In the genomic region with DNA sequence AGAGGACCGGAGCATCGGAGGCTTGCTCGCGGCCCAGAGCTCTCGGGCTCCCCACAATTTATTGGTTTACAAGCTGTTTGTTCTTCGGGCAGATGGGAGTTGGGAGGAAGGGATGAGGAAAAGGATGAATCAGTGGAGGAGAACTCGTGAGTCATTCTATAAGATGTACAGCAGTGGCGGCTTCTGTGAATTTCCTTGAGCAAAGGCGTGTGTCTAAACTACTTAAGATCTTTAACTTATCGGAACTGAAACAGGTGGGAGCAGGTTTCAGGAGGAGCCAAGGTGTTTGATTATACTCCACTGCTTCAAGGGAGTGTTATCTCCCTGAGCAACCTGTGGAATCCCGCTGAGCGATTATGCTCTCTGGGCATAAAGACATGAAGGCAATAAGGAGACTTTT, we compare ENCODE assay signal across 15 cellular contexts. TPM values are rescaled to one million over a fixed set of nuclear protein-coding genes. Genes with fewer than 3 reads are reported as not detected.
DNase-seq lines count a peak whose midpoint lies in the region; ATAC-seq, FAIRE-seq and TF ChIP-seq lines count a peak whose summit lies in the region.
"Had no signal": no experiment of that assay in that cellular context is flagged by ENCODE, and none has a peak within 500 bp of the region (broad histone marks: within the 10 kb centered on the region; RNA-seq: fewer than 3 reads in every experiment).

No MANE protein-coding gene starts in this region.

- POLR2A ChIA-PET in CD4-positive, alpha-beta memory T cell (lab: Charles Lee; ENCODE audit: partially characterized antibody): no interaction called here

- CTCF ChIA-PET in CD4-positive, alpha-beta memory T cell (lab: Charles Lee; ENCODE audit: partially characterized antibody): no interaction called here

- intact Hi-C loops in CD4-positive, alpha-beta memory T cell (cut with micrococcal nuclease): no loop called here

- no peak overlapping the region for H3K27ac Mint-ChIP-seq in CD4-positive, alpha-beta memory T cell
- H3K27ac Mint-ChIP-seq: activated naive CD4-positive, alpha-beta T cell treated with anti-CD3 and anti-CD28 coated beads, Interleukin-2, amount 50 U/mL, for 72 hours; B cell; memory B cell; T-helper 17 cell had no signal

- FAIRE-seq in H54 (lab: Jason Lieb, UNC): peak; percentile 95
- no peak for FAIRE-seq in RCC 7860 (lab: Jason Lieb, UNC)

- no peak for TF ChIP-seq CTCF in choroid plexus epithelial cell (conservative IDR thresholded peaks at IDR 0.05; ENCODE audit: low read depth, low read length)
- no peak for TF ChIP-seq CTCF in osteoblast (IDR thresholded peaks at IDR 0.05; ENCODE audit: extremely low read depth, low read depth, low read length)

- TF ChIP-seq POLR2A in H54 (IDR thresholded peaks at IDR 0.05; ENCODE audit: low read depth, low read length): no peak

- peaks cover 3% of the 10 kb centered on the region for H3K4me1 ChIP-seq in osteoblast (ENCODE audit: insufficient read depth, low read length)
- H3K4me1 ChIP-seq in CD4-positive, alpha-beta memory T cell (ENCODE audit: insufficient read depth, low read length): no peaks in the 10 kb centered on the region
- H3K4me1 ChIP-seq: Peyer's patch had no signal

- peak overlapping the region; percentile 40 for H3K4me2 ChIP-seq in osteoblast (ENCODE audit: insufficient read depth, low read length)

- H3K36me3 ChIP-seq in osteoblast (ENCODE audit: insufficient read depth, low read length): no peaks in the 10 kb centered on the region
- no peaks in the 10 kb centered on the region for H3K36me3 ChIP-seq in CD4-positive, alpha-beta memory T cell (ENCODE audit: insufficient read depth, low read length)
- H3K36me3 ChIP-seq: Peyer's patch had no signal

- no peaks in the 10 kb centered on the region for H3K79me2 ChIP-seq in osteoblast (ENCODE audit: insufficient read depth, low read length)

- H3K27ac ChIP-seq in osteoblast (ENCODE audit: low read depth, low read length): no peak overlapping the region
- no peak overlapping the region for H3K27ac ChIP-seq in CD4-positive, alpha-beta memory T cell (ENCODE audit: low read depth, low read length)
- H3K27ac ChIP-seq: Peyer's patch had no signal

- no peak overlapping the region for H3K4me3 ChIP-seq in choroid plexus epithelial cell (ENCODE audit: low read depth, low read length)
- H3K4me3 ChIP-seq in osteoblast (ENCODE audit: insufficient read depth, low read length): no peak overlapping the region
- H3K4me3 ChIP-seq in CD4-positive, alpha-beta memory T cell (ENCODE audit: low read length in 2 of 2): no peak overlapping the region
- H3K4me3 ChIP-seq: Peyer's patch had no signal

- no peaks in the 10 kb centered on the region for H3K9me3 ChIP-seq in osteoblast (ENCODE audit: low read depth, low read length)
- no peaks in the 10 kb centered on the region for H3K9me3 ChIP-seq in CD4-positive, alpha-beta memory T cell (ENCODE audit: control insufficient read depth in 1 of 2, low read length in 2 of 2)
- H3K9me3 ChIP-seq: Peyer's patch had no signal

- no peak overlapping the region for H2AFZ ChIP-seq in osteoblast (ENCODE audit: low read length)

- peaks cover 0 to 12% (median 7%) of the 10 kb centered on the region in 8 donors for H3K9me3 Mint-ChIP-seq in CD4-positive, alpha-beta memory T cell

- H3K36me3 Mint-ChIP-seq in CD4-positive, alpha-beta memory T cell: no peaks in the 10 kb centered on the region

- no peaks in the 10 kb centered on the region for H3K27me3 ChIP-seq in osteoblast (ENCODE audit: insufficient read depth, low read length)
- no peaks in the 10 kb centered on the region for H3K27me3 ChIP-seq in CD4-positive, alpha-beta memory T cell (ENCODE audit: insufficient read depth, low read length)
- H3K27me3 ChIP-seq: Peyer's patch had no signal

- DNase-seq in H54 (ENCODE audit: insufficient read length, low spot score) (peak; percentile 19), RCC 7860 (ENCODE audit: low spot score) (peak; percentile 17), choroid plexus epithelial cell (ENCODE audit: low read depth) (peak; percentile 4), osteoblast (ENCODE audit: insufficient read length, low spot score, missing footprints) (no peak)
- DNase-seq in CD4-positive, alpha-beta memory T cell: no peak
- DNase-seq in activated CD4-positive, alpha-beta T cell treated with anti-CD3 and anti-CD28 coated beads for 4 hours: no peak
- DNase-seq: MV-4-11, NCI-H2107, Peyer's patch, T-helper 17 cell had no signal

- H3K27me3 Mint-ChIP-seq in CD4-positive, alpha-beta memory T cell: peaks cover 4 to 10% of the 10 kb centered on the region in 2 donors
- H3K27me3 Mint-ChIP-seq: T-helper 17 cell had no signal

- no peak for ATAC-seq in GM21381 (IDR thresholded peaks at IDR 0.05; ENCODE audit: unreplicated experiment)
- no peak for ATAC-seq in GM21737 (IDR thresholded peaks at IDR 0.05; ENCODE audit: unreplicated experiment)
- ATAC-seq: activated naive CD4-positive, alpha-beta T cell treated with anti-CD3 and anti-CD28 coated beads, Interleukin-2, amount 50 U/mL, for 72 hours; T-helper 17 cell had no signal

- H4K20me1 ChIP-seq in osteoblast (ENCODE audit: insufficient read depth, low read length): no peaks in the 10 kb centered on the region

- H3K4me1 Mint-ChIP-seq in CD4-positive, alpha-beta memory T cell: no peaks in the 10 kb centered on the region
- H3K4me1 Mint-ChIP-seq: B cell, memory B cell, T-helper 17 cell had no signal

- H3K4me3 Mint-ChIP-seq in CD4-positive, alpha-beta memory T cell: no peak overlapping the region
- H3K4me3 Mint-ChIP-seq: B cell, memory B cell, T-helper 17 cell had no signal

RNA-seq across cellular contexts. Expression of gene IBTK, which starts 50.5 kb away (rescaled TPM):
- 70.6 and 72.8 TPM in 2 replicates for total RNA-seq in osteoblast
- total RNA-seq in CD4-positive, alpha-beta memory T cell: 10 to 100 TPM; 28.9 to 29.5 TPM
- polyA plus RNA-seq in CD4-positive, alpha-beta memory T cell: 10 to 100 TPM; 16.4 to 18.8 TPM

Comparison
In these comparisons a context has a peak if more than half of its experiments do, and no peak if none do; other contexts are left out.
1. DNase-seq: peak in H54 (single experiment), RCC 7860 (single experiment) and choroid plexus epithelial cell (single experiment); none in osteoblast (single experiment), CD4-positive, alpha-beta memory T cell (0 of 5) and activated CD4-positive, alpha-beta T cell treated with anti-CD3 and anti-CD28 coated beads for 4 hours (0 of 2).